Comparison of ENCODE assay signal across 11 cellular contexts in genomic region chr5:68898961-68899471, GRCh38.
DNase-seq lines count a peak whose midpoint lies in the region; ATAC-seq and TF ChIP-seq lines count a peak whose summit lies in the region.
"Had no signal": no experiment of that assay in that cellular context is flagged by ENCODE, and none has a peak within 500 bp of the region (broad histone marks: within the 10 kb centered on the region; RNA-seq: fewer than 3 reads in every experiment).

No MANE protein-coding gene starts in this region.

- no peak overlapping the region for H3K4me3 Mint-ChIP-seq in stimulated activated effector memory CD8-positive, alpha-beta T cell treated with anti-CD3 and anti-CD28 coated beads, Interleukin-12 subunit alpha, Interleukin-12 subunit beta, amount 100 ng/mL, for 72 hours

- H3K36me3 ChIP-seq in ACC112 (ENCODE audit: insufficient read depth, low read length) = no peaks in the 10 kb centered on the region
- no peaks in the 10 kb centered on the region for H3K36me3 ChIP-seq in HUES6 (ENCODE audit: control insufficient read depth, insufficient read depth, low read length)
- no peaks in the 10 kb centered on the region for H3K36me3 ChIP-seq in PC-3 (ENCODE audit: low read depth, low read length)
- no peaks in the 10 kb centered on the region for H3K36me3 ChIP-seq in MM.1S (replicated peaks; ENCODE audit: insufficient read depth, low read length)
- H3K36me3 ChIP-seq: BE2C had no signal

- no peaks in the 10 kb centered on the region for H3K4me1 Mint-ChIP-seq in stimulated activated effector memory CD8-positive, alpha-beta T cell treated with anti-CD3 and anti-CD28 coated beads, Interleukin-12 subunit alpha, Interleukin-12 subunit beta, amount 100 ng/mL, for 72 hours

- no TSS peak for BruUV-seq in PC-3 (replicated peaks; lab: Mats Ljungman, UMichigan)

- H2AFZ ChIP-seq in ACC112 (ENCODE audit: low read length, unreplicated experiment) = peak overlapping the region; percentile 16
- peak overlapping the region; percentile 73; the same call in 1 of the 2 replicates for H2AFZ ChIP-seq in PC-3 (ENCODE audit: low read length)
- H2AFZ ChIP-seq in MM.1S (ENCODE audit: low read length) = no peak overlapping the region

- H3K79me2 ChIP-seq in ACC112 (ENCODE audit: control insufficient read depth, insufficient read depth, low read length, unreplicated experiment) = no peaks in the 10 kb centered on the region
- H3K79me2 ChIP-seq in PC-3 (ENCODE audit: low read length) = no peaks in the 10 kb centered on the region
- no peaks in the 10 kb centered on the region for H3K79me2 ChIP-seq in MM.1S (ENCODE audit: low read length)

- H3F3A ChIP-seq in PC-3 (ENCODE audit: low read length, unreplicated experiment) (no peaks in the 10 kb centered on the region), MM.1S (ENCODE audit: insufficient read depth, low read length) (no peaks in the 10 kb centered on the region)

- H3K4me1 ChIP-seq in ACC112 (ENCODE audit: control insufficient read depth, insufficient read depth, low read length, unreplicated experiment) (peaks cover 17% of the 10 kb centered on the region), HUES6 (ENCODE audit: control insufficient read depth, insufficient read depth, low read length) (peaks cover 20% of the 10 kb centered on the region), PC-3 (ENCODE audit: insufficient read depth, low read length) (peaks cover 20% of the 10 kb centered on the region), MM.1S (ENCODE audit: low read length) (no peaks in the 10 kb centered on the region)
- H3K4me1 ChIP-seq: BE2C had no signal

- H3K4me2 ChIP-seq in PC-3 (ENCODE audit: low read length) (peak overlapping the region; percentile 55), MM.1S (ENCODE audit: low read depth, low read length) (no peak overlapping the region)
- H3K4me2 ChIP-seq: KMS-11 had no signal

- CTCF ChIA-PET in PC-3 (lab: Charles Lee) = no interaction called here

- TF ChIP-seq CTCF in PC-3 (conservative IDR thresholded peaks at IDR 0.05; ENCODE audit: low read depth, low read length) = no peak
- TF ChIP-seq CTCF in MM.1S (IDR thresholded peaks at IDR 0.05; ENCODE audit: low read length) = no peak

- H3K4me3 ChIP-seq in ACC112 (ENCODE audit: low read depth, low read length) (no peak overlapping the region), HUES6 (ENCODE audit: low read depth, low read length) (no peak overlapping the region), PC-3 (ENCODE audit: low read length) (peak overlapping the region; percentile 36; the same call in 1 of the 2 replicates), MM.1S (ENCODE audit: low read length) (no peak overlapping the region)

- no peak overlapping the region for H3K27ac Mint-ChIP-seq in stimulated activated effector memory CD8-positive, alpha-beta T cell treated with anti-CD3 and anti-CD28 coated beads, Interleukin-12 subunit alpha, Interleukin-12 subunit beta, amount 100 ng/mL, for 72 hours

- intact Hi-C loops in PC-3 (cut with micrococcal nuclease) = no loop called here

- DNase-seq in PC-3 (peak; percentile 91), globus pallidus (ENCODE audit: low spot score) (peak; percentile 23), mesenteric fat pad (ENCODE audit: low spot score) (no peak), MM.1S (no peak)
- DNase-seq in stimulated activated effector memory CD8-positive, alpha-beta T cell treated with anti-CD3 and anti-CD28 coated beads, Interleukin-12 subunit alpha, Interleukin-12 subunit beta, amount 100 ng/mL, for 72 hours (ENCODE audit: low spot score in 2 of 2) = no peak
- DNase-seq: activated CD4-positive, alpha-beta T cell treated with anti-CD3 and anti-CD28 coated beads, Interleukin-2, amount 50 U/mL, for 1 hour; BE2C had no signal

- no peaks in the 10 kb centered on the region for H3K9me3 Mint-ChIP-seq in stimulated activated effector memory CD8-positive, alpha-beta T cell treated with anti-CD3 and anti-CD28 coated beads, Interleukin-12 subunit alpha, Interleukin-12 subunit beta, amount 100 ng/mL, for 72 hours

- no peaks in the 10 kb centered on the region for H3K9me3 ChIP-seq in HUES6 (ENCODE audit: control insufficient read depth, insufficient read depth, low read depth, low read length)
- no peaks in the 10 kb centered on the region for H3K9me3 ChIP-seq in PC-3 (ENCODE audit: low read length)
- no peaks in the 10 kb centered on the region for H3K9me3 ChIP-seq in MM.1S (replicated peaks; ENCODE audit: insufficient read depth, low read length)
- H3K9me3 ChIP-seq: BE2C had no signal

- H3K9me2 ChIP-seq in PC-3 (replicated peaks; ENCODE audit: low read length) (no peaks in the 10 kb centered on the region), MM.1S (replicated peaks; ENCODE audit: insufficient read depth, low read length) (no peaks in the 10 kb centered on the region)

- ATAC-seq in PC-3 (peak; percentile 88), HG03520 (IDR thresholded peaks at IDR 0.05; ENCODE audit: unreplicated experiment) (no peak)
- no peak for ATAC-seq in stimulated activated effector memory CD8-positive, alpha-beta T cell treated with anti-CD3 and anti-CD28 coated beads, Interleukin-12 subunit alpha, Interleukin-12 subunit beta, amount 100 ng/mL, for 72 hours

- H3K27me3 ChIP-seq in ACC112 (ENCODE audit: insufficient read depth, low read length) (no peaks in the 10 kb centered on the region), HUES6 (ENCODE audit: control insufficient read depth, insufficient read depth, low read length) (no peaks in the 10 kb centered on the region), PC-3 (ENCODE audit: low read length) (no peaks in the 10 kb centered on the region), MM.1S (replicated peaks; ENCODE audit: insufficient read depth, low read length) (no peaks in the 10 kb centered on the region)
- H3K27me3 ChIP-seq: BE2C had no signal

- peak overlapping the region; percentile 84 for H3K27ac ChIP-seq in ACC112 (ENCODE audit: low read depth, low read length)
- H3K27ac ChIP-seq in HUES6 (ENCODE audit: low read depth, low read length) = peak overlapping the region; percentile 83
- H3K27ac ChIP-seq in PC-3 (ENCODE audit: low read length) = peak overlapping the region; percentile 81
- no peak overlapping the region for H3K27ac ChIP-seq in MM.1S (ENCODE audit: low read length)
- H3K27ac ChIP-seq: KMS-11 had no signal

- H4K20me1 ChIP-seq in PC-3 (ENCODE audit: low read length) = no peaks in the 10 kb centered on the region
- H4K20me1 ChIP-seq in MM.1S (ENCODE audit: insufficient read depth, low read length) = no peaks in the 10 kb centered on the region

- POLR2A ChIA-PET in PC-3 (lab: Charles Lee; ENCODE audit: unreplicated experiment) = no interaction called here

- H3K36me3 Mint-ChIP-seq in stimulated activated effector memory CD8-positive, alpha-beta T cell treated with anti-CD3 and anti-CD28 coated beads, Interleukin-12 subunit alpha, Interleukin-12 subunit beta, amount 100 ng/mL, for 72 hours = no peaks in the 10 kb centered on the region

- H3K9ac ChIP-seq in HUES6 (ENCODE audit: low read length) (peak overlapping the region; percentile 25), PC-3 (ENCODE audit: low read length) (no peak overlapping the region), MM.1S (ENCODE audit: low read length) (no peak overlapping the region)
- H3K9ac ChIP-seq: KMS-11 had no signal

Comparison
In these comparisons a context has a peak if more than half of its experiments do, and no peak if none do; other contexts are left out.
1. DNase-seq: peak in PC-3 (single experiment) and globus pallidus (single experiment); none in mesenteric fat pad (single experiment), MM.1S (single experiment) and stimulated activated effector memory CD8-positive, alpha-beta T cell treated with anti-CD3 and anti-CD28 coated beads, Interleukin-12 subunit alpha, Interleukin-12 subunit beta, amount 100 ng/mL, for 72 hours (0 of 2).